27 cellular contexts compared by ENCODE assay signal in genomic region chr10:60650272-60650800, GRCh38.
DNase-seq lines count a peak whose midpoint lies in the region; ATAC-seq, FAIRE-seq and TF ChIP-seq lines count a peak whose summit lies in the region.
"Had no signal": no experiment of that assay in that cellular context is flagged by ENCODE, and none has a peak within 500 bp of the region (broad histone marks: within the 10 kb centered on the region; RNA-seq: fewer than 3 reads in every experiment).

No MANE protein-coding gene starts in this region.

- H3F3A ChIP-seq in PC-3 (ENCODE audit: low read length, unreplicated experiment) (no peaks in the 10 kb centered on the region), smooth muscle cell (ENCODE audit: low read depth) (no peaks in the 10 kb centered on the region)

- no peaks in the 10 kb centered on the region for H3K79me1 ChIP-seq in H1 (ENCODE audit: low read depth, low read length)

- H4K5ac ChIP-seq in H1 (ENCODE audit: insufficient read length, low read depth, low read length), result no peak overlapping the region

- no peak overlapping the region for H2AK5ac ChIP-seq in H1 (ENCODE audit: low read depth, low read length)

- H3K56ac ChIP-seq in H1 (replicated peaks; ENCODE audit: insufficient read length, low read depth, low read length), result no peak overlapping the region

- H3K9me2 ChIP-seq in PC-3 (replicated peaks; ENCODE audit: low read length), result no peaks in the 10 kb centered on the region

- H3K23ac ChIP-seq in H1 (ENCODE audit: insufficient read length), result no peak overlapping the region

- intact Hi-C loops in PC-3 (cut with micrococcal nuclease) (no loop called here), ascending aorta (cut with DNase I) (no loop called here)

- H3K9ac ChIP-seq in PC-3 (ENCODE audit: low read length), result no peak overlapping the region
- no peak overlapping the region for H3K9ac ChIP-seq in H1 (replicated peaks in 1 of 4; ENCODE audit: extremely low read depth in 1 of 4, low read depth in 3 of 4, low read length in 3 of 4)
- H3K9ac ChIP-seq in smooth muscle cell (ENCODE audit: low read depth), result no peak overlapping the region

- H2BK20ac ChIP-seq in H1 (ENCODE audit: low read length), result no peak overlapping the region

- H2BK120ac ChIP-seq in H1 (replicated peaks; ENCODE audit: low read depth, low read length), result no peak overlapping the region

- no TSS peak for BruUV-seq in PC-3 (replicated peaks; lab: Mats Ljungman, UMichigan)

- TF ChIP-seq POLR2A in H1 (IDR thresholded peaks at IDR 0.05; ENCODE audit: control extremely low read depth in 1 of 2, low read depth in 2 of 2, low read length in 2 of 2), result no peak

- no peak overlapping the region for H3K18ac ChIP-seq in H1 (ENCODE audit: extremely low read depth, low read length)

- H3K79me2 ChIP-seq in PC-3 (ENCODE audit: low read length), result no peaks in the 10 kb centered on the region
- no peaks in the 10 kb centered on the region for H3K79me2 ChIP-seq in H1 (ENCODE audit: control insufficient read depth in 1 of 2, insufficient read depth in 2 of 2, low read length in 2 of 2)
- peaks cover 8% of the 10 kb centered on the region for H3K79me2 ChIP-seq in smooth muscle cell (ENCODE audit: low read depth)
- H3K79me2 ChIP-seq in osteoblast (ENCODE audit: insufficient read depth, low read length), result no peaks in the 10 kb centered on the region

- no peak overlapping the region for H3K14ac ChIP-seq in H1 (ENCODE audit: insufficient read length)

- no peak for TF ChIP-seq EP300 in H1 (IDR thresholded peaks at IDR 0.05; ENCODE audit: borderline replicate concordance in 1 of 2, low read depth in 2 of 2, low read length in 2 of 2)

- 0 out of 2 replicates have a peak overlapping the region, but pooled peaks have one; percentile 29 for H2BK12ac ChIP-seq in H1 (ENCODE audit: low read depth, low read length)

- peak; percentile 70 for ATAC-seq in PC-3
- ATAC-seq: activated CD8-positive, alpha-beta memory T cell treated with anti-CD3 and anti-CD28 coated beads, Interleukin-2, amount 10 ng/mL, durations not matched to agents 7 days and 5 days; heart right ventricle; stimulated activated naive CD8-positive, alpha-beta T cell treated with anti-CD3 and anti-CD28 coated beads, Interleukin-15, Interleukin-2, amounts not matched to agents 100 U/mL and 50 U/mL, for 24 hours had no signal

- no peaks in the 10 kb centered on the region for H3K36me3 ChIP-seq in PC-3 (ENCODE audit: low read depth, low read length)
- no peaks in the 10 kb centered on the region for H3K36me3 ChIP-seq in H1 (ENCODE audit: control insufficient read depth in 2 of 4, insufficient read depth in 4 of 4, low read length in 3 of 4)
- H3K36me3 ChIP-seq in smooth muscle cell (ENCODE audit: low read depth), result no peaks in the 10 kb centered on the region
- no peaks in the 10 kb centered on the region for H3K36me3 ChIP-seq in ascending aorta
- H3K36me3 ChIP-seq in osteoblast (ENCODE audit: insufficient read depth, low read length), result no peaks in the 10 kb centered on the region
- H3K36me3 ChIP-seq: heart right ventricle, prostate gland, sigmoid colon, thoracic aorta, vagina, WERI-Rb-1 had no signal

- no peak for TF ChIP-seq CTCF in PC-3 (conservative IDR thresholded peaks at IDR 0.05; ENCODE audit: low read depth, low read length)
- no peak for TF ChIP-seq CTCF in H1 (IDR thresholded peaks at IDR 0.05; ENCODE audit: control extremely low read depth in 1 of 3, insufficient read depth in 1 of 3, low read depth in 1 of 3, low read length in 3 of 3)
- no peak for TF ChIP-seq CTCF in smooth muscle cell (IDR thresholded peaks at IDR 0.05; ENCODE audit: borderline replicate concordance, insufficient read depth, poor library complexity, severe bottlenecking)
- no peak for TF ChIP-seq CTCF in ascending aorta (IDR thresholded peaks at IDR 0.05)
- no peak for TF ChIP-seq CTCF in osteoblast (IDR thresholded peaks at IDR 0.05; ENCODE audit: extremely low read depth, low read depth, low read length)

- H2AFZ ChIP-seq in PC-3 (ENCODE audit: low read length) (no peak overlapping the region), H1 (ENCODE audit: low read length) (no peak overlapping the region), smooth muscle cell (ENCODE audit: low read depth) (no peak overlapping the region), osteoblast (ENCODE audit: low read length) (no peak overlapping the region)

- no peaks in the 10 kb centered on the region for H3K9me3 ChIP-seq in PC-3 (ENCODE audit: low read length)
- H3K9me3 ChIP-seq in H1 (ENCODE audit: insufficient read depth in 2 of 2, low read depth in 1 of 2, low read length in 1 of 2), result no peaks in the 10 kb centered on the region
- H3K9me3 ChIP-seq in smooth muscle cell (replicated peaks; ENCODE audit: low read depth), result no peaks in the 10 kb centered on the region
- H3K9me3 ChIP-seq in ascending aorta, result no peaks in the 10 kb centered on the region
- H3K9me3 ChIP-seq in osteoblast (ENCODE audit: low read depth, low read length), result no peaks in the 10 kb centered on the region
- H3K9me3 ChIP-seq: heart right ventricle, prostate gland, sigmoid colon, thoracic aorta, vagina had no signal

- H3K4ac ChIP-seq in H1 (replicated peaks; ENCODE audit: insufficient read length, low read depth, low read length), result no peak overlapping the region

- CTCF ChIA-PET in PC-3 (lab: Charles Lee), result interaction anchor here (0.6 to 1.0 kb wide), 7 partner anchors 107 to 438 kb away, joined by 3 to 11 read pairs (median 6); partner anchors contain the start of gene CDK1
- CTCF ChIA-PET in H1 (lab: Charles Lee; ENCODE audit: partially characterized antibody), result interaction anchor here (0.6 to 8.0 kb wide), 12 partner anchors 12 to 412 kb away, joined by 3 to 57 read pairs (median 5); no protein-coding TSS in a partner anchor

- H3K27me3 ChIP-seq in PC-3 (ENCODE audit: low read length), result no peaks in the 10 kb centered on the region
- no peaks in the 10 kb centered on the region for H3K27me3 ChIP-seq in H1 (replicated peaks in 1 of 4; ENCODE audit: control insufficient read depth in 3 of 4, extremely low read depth in 1 of 4, insufficient read depth in 3 of 4, low read length in 3 of 4)
- no peaks in the 10 kb centered on the region for H3K27me3 ChIP-seq in smooth muscle cell (ENCODE audit: low read depth)
- H3K27me3 ChIP-seq in ascending aorta, result no peaks in the 10 kb centered on the region
- H3K27me3 ChIP-seq in osteoblast (ENCODE audit: insufficient read depth, low read length), result no peaks in the 10 kb centered on the region
- H3K27me3 ChIP-seq: heart right ventricle, sigmoid colon, vagina had no signal

- FAIRE-seq in H1 (lab: Jason Lieb, UNC), result no peak
- FAIRE-seq: GM12892 had no signal

- H3K27ac ChIP-seq in PC-3 (ENCODE audit: low read length) (no peak overlapping the region), H1 (ENCODE audit: low read depth, low read length) (no peak overlapping the region), smooth muscle cell (ENCODE audit: low read depth) (peak overlapping the region; percentile 55), ascending aorta (no peak overlapping the region), osteoblast (ENCODE audit: low read depth, low read length) (no peak overlapping the region)
- H3K27ac ChIP-seq: 22Rv1, coronary artery, heart right ventricle, prostate gland, sigmoid colon, thoracic aorta, vagina, WERI-Rb-1 had no signal

- no peaks in the 10 kb centered on the region for H3K23me2 ChIP-seq in H1 (ENCODE audit: low read depth, low read length)

- POLR2A ChIA-PET in PC-3 (lab: Charles Lee; ENCODE audit: unreplicated experiment), result interaction anchor here (0.6 to 1.0 kb wide), 2 partner anchors 83 to 111 kb away, joined by 3 to 11 read pairs; no protein-coding TSS in a partner anchor
- POLR2A ChIA-PET in H1 (lab: Charles Lee; ENCODE audit: partially characterized antibody), result interaction anchor here (1.4 kb wide), 1 partner anchor 12 kb away, joined by 4 read pairs; no protein-coding TSS in a partner anchor

- no peak overlapping the region for H2BK15ac ChIP-seq in H1 (ENCODE audit: low read length)

- no peak for TF ChIP-seq RAD21 in H1 (IDR thresholded peaks at IDR 0.05 in 1 of 2, conservative IDR thresholded peaks at IDR 0.05 in 1 of 2; ENCODE audit: low read depth in 2 of 2, low read length in 2 of 2)

- H4K8ac ChIP-seq in H1 (ENCODE audit: extremely low read depth, insufficient read depth, low read length), result no peak overlapping the region

- DNase-seq in DMS53 (lab: John Stamatoyannopoulos, UW) (peak; percentile 35), DMS53 treated with DMSO at 0.1 percent for 48 hours (lab: John Stamatoyannopoulos, UW; ENCODE audit: unreplicated experiment) (no peak), PC-3 (peak; percentile 75), H1 (ENCODE audit: low read depth in 1 of 2, low spot score in 2 of 2) (no peak), smooth muscle cell (lab: John Stamatoyannopoulos, UW; ENCODE audit: unreplicated experiment) (no peak), ascending aorta (ENCODE audit: low spot score in 2 of 2) (no peak), NCI-H510A (lab: John Stamatoyannopoulos, UW) (no peak), osteoblast (ENCODE audit: insufficient read length, low spot score, missing footprints) (no peak)
- DNase-seq: activated CD4-positive, alpha-beta T cell treated with anti-CD3 and anti-CD28 coated beads, Interleukin-2, amount 50 U/mL, for 1 hour; activated CD8-positive, alpha-beta memory T cell treated with anti-CD3 and anti-CD28 coated beads, Interleukin-2, amount 10 ng/mL, durations not matched to agents 7 days and 5 days; activated naive CD4-positive, alpha-beta T cell treated with anti-CD3 and anti-CD28 coated beads, Interleukin-2, amount 50 U/mL, for 16 hours; amygdala; effector memory CD4-positive, alpha-beta T cell; foreskin melanocyte; heart right ventricle; mammary epithelial cell; NCI-H187 treated with DMSO at 0.1 percent for 48 hours; sigmoid colon; stimulated activated naive CD8-positive, alpha-beta T cell treated with anti-CD3 and anti-CD28 coated beads, Interleukin-15, Interleukin-2, amounts not matched to agents 100 U/mL and 50 U/mL, for 24 hours; T-helper 9 cell; WERI-Rb-1 had no signal

- H3K4me2 ChIP-seq in PC-3 (ENCODE audit: low read length) (peak overlapping the region; percentile 15), H1 (ENCODE audit: insufficient read depth in 1 of 2, low read depth in 2 of 2, low read length in 2 of 2) (peak overlapping the region; percentile 8 to 41; a peak in 2 of 4 replicates), smooth muscle cell (peak overlapping the region; percentile 55), osteoblast (ENCODE audit: insufficient read depth, low read length) (no peak overlapping the region)

- H4K20me1 ChIP-seq in PC-3 (ENCODE audit: low read length) (no peaks in the 10 kb centered on the region), H1 (replicated peaks in 1 of 2; ENCODE audit: control insufficient read depth in 1 of 2, insufficient read depth in 2 of 2, low read length in 2 of 2) (no peaks in the 10 kb centered on the region), smooth muscle cell (ENCODE audit: low read depth) (no peaks in the 10 kb centered on the region), osteoblast (ENCODE audit: insufficient read depth, low read length) (no peaks in the 10 kb centered on the region)

- H4K91ac ChIP-seq in H1 (replicated peaks; ENCODE audit: insufficient read length, low read length), result no peak overlapping the region

- H3K4me1 ChIP-seq in PC-3 (ENCODE audit: insufficient read depth, low read length) (peaks cover 34% of the 10 kb centered on the region), H1 (replicated peaks in 1 of 4; ENCODE audit: control insufficient read depth in 3 of 4, insufficient read depth in 4 of 4, low read length in 3 of 4) (peaks cover 0 to 9% (median 6%) of the 10 kb centered on the region in 4 experiments; a peak in 4 of 7 replicates), smooth muscle cell (ENCODE audit: low read depth) (peaks cover 23% of the 10 kb centered on the region), ascending aorta (no peaks in the 10 kb centered on the region), osteoblast (ENCODE audit: insufficient read depth, low read length) (no peaks in the 10 kb centered on the region)
- H3K4me1 ChIP-seq: vagina had no signal

- H3K4me3 ChIP-seq in PC-3 (ENCODE audit: low read length) (no peak overlapping the region), H1 (ENCODE audit: extremely low read depth in 1 of 4, insufficient read depth in 2 of 4, low read depth in 3 of 4, low read length in 4 of 4) (no peak overlapping the region), smooth muscle cell (no peak overlapping the region), ascending aorta (no peak overlapping the region), osteoblast (ENCODE audit: insufficient read depth, low read length) (no peak overlapping the region)
- H3K4me3 ChIP-seq: coronary artery, heart right ventricle, prostate gland, sigmoid colon, thoracic aorta, vagina had no signal

- H2BK5ac ChIP-seq in H1 (ENCODE audit: low read depth, low read length), result no peak overlapping the region

Comparison
In these comparisons a context has a peak if more than half of its experiments do, and no peak if none do; other contexts are left out.
1. DNase-seq: peak in DMS53 (single experiment) and PC-3 (single experiment); none in DMS53 treated with DMSO at 0.1 percent for 48 hours (single experiment), H1 (0 of 2), smooth muscle cell (single experiment), ascending aorta (0 of 2), NCI-H510A (single experiment) and osteoblast (single experiment).